In the genomic region with DNA sequence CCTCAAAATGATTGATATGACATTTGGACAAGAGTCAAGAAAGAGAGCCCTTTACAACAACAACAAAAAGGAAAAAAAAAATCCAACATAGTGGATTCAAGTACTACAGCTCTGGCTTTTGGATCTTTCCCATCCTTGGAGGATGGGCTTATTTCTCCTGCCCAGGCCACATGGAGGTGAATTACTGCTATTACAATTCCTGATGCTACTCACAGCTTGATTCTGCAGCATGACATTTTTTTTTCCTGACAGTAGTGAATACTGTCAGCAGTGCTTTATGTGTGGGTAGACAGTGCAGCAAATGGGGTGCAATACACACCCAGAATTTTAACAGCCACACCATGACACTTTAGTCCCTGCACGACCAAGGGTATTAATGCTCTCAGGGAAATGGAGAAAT, we compare ENCODE assay signal across 26 cellular contexts.
"Had no signal": no experiment of that assay in that cellular context is flagged by ENCODE, and none has a peak within 500 bp of the region (broad histone marks: within the 10 kb centered on the region; RNA-seq: fewer than 3 reads in every experiment).

No MANE protein-coding gene starts in this region.

- H3K9me3 Mint-ChIP-seq: mesothelial cell of epicardium; naive B cell; natural killer cell treated with Interleukin-12 subunit alpha and Interleukin-12 subunit beta and Interleukin-15 and Interleukin-18, amount 100 ng/mL, for 72 hours; neural crest cell; stimulated activated effector memory CD8-positive, alpha-beta T cell treated with anti-CD3 and anti-CD28 coated beads, Interleukin-12 subunit alpha, Interleukin-12 subunit beta, amount 100 ng/mL, for 72 hours; stimulated activated naive CD8-positive, alpha-beta T cell treated with anti-CD3 and anti-CD28 coated beads, Interleukin-15, Interleukin-2, amounts not matched to agents 100 ng/mL and 50 ng/mL, for 24 hours had no signal

- H3K27me3 ChIP-seq: pancreas, sigmoid colon, spleen, suprapubic skin, tibial artery, upper lobe of right lung had no signal

- H3K36me3 Mint-ChIP-seq: mesothelial cell of epicardium; naive B cell; natural killer cell treated with Interleukin-12 subunit alpha and Interleukin-12 subunit beta and Interleukin-15 and Interleukin-18, amount 100 ng/mL, for 72 hours had no signal

- DNase-seq: islet precursor cell; left ventricle myocardium inferior; mesendoderm; naive B cell; pancreas; posterior cingulate gyrus; retina; right cardiac atrium; sigmoid colon; small intestine; spleen; stimulated activated CD4-positive, alpha-beta T cell treated with anti-CD3 and anti-CD28 coated beads, Interleukin-4, amount 100 ng/mL, for 24 hours; stimulated activated naive CD4-positive, alpha-beta T cell; tibial artery; trophoblast cell; upper lobe of right lung had no signal

- H3K27ac ChIP-seq: left ventricle myocardium inferior, pancreas, prostate gland, sigmoid colon, spleen, suprapubic skin, thoracic aorta, tibial artery, upper lobe of right lung had no signal

- H3K4me3 ChIP-seq: left ventricle myocardium inferior, lung, pancreas, prostate gland, sigmoid colon, spleen, suprapubic skin, thoracic aorta, tibial artery, upper lobe of right lung had no signal

- ATAC-seq: natural killer cell treated with Interleukin-12 subunit alpha and Interleukin-12 subunit beta and Interleukin-15 and Interleukin-18, amount 100 ng/mL, for 72 hours; pancreas; right cardiac atrium; stimulated activated effector memory CD8-positive, alpha-beta T cell treated with anti-CD3 and anti-CD28 coated beads, Interleukin-12 subunit alpha, Interleukin-12 subunit beta, amount 100 ng/mL, for 72 hours; upper lobe of right lung had no signal

- H3K27ac Mint-ChIP-seq: mesothelial cell of epicardium; natural killer cell treated with Interleukin-12 subunit alpha and Interleukin-12 subunit beta and Interleukin-15 and Interleukin-18, amount 100 ng/mL, for 72 hours; stimulated activated effector memory CD8-positive, alpha-beta T cell treated with anti-CD3 and anti-CD28 coated beads, Interleukin-12 subunit alpha, Interleukin-12 subunit beta, amount 100 ng/mL, for 72 hours; stimulated activated naive CD8-positive, alpha-beta T cell treated with anti-CD3 and anti-CD28 coated beads, Interleukin-15, Interleukin-2, amounts not matched to agents 100 ng/mL and 50 ng/mL, for 24 hours had no signal

- H3K36me3 ChIP-seq: left ventricle myocardium inferior, pancreas, prostate gland, sigmoid colon, spleen, suprapubic skin, thoracic aorta, tibial artery, upper lobe of right lung had no signal

- FAIRE-seq: pancreas, small intestine, urothelium cell line had no signal

- H3K4me1 ChIP-seq: left ventricle myocardium inferior, pancreas, prostate gland, sigmoid colon, spleen, suprapubic skin, tibial artery, upper lobe of right lung had no signal

- H3K27me3 Mint-ChIP-seq: naive B cell; natural killer cell treated with Interleukin-12 subunit alpha and Interleukin-12 subunit beta and Interleukin-15 and Interleukin-18, amount 100 ng/mL, for 72 hours; stimulated activated naive CD8-positive, alpha-beta T cell treated with anti-CD3 and anti-CD28 coated beads, Interleukin-15, Interleukin-2, amounts not matched to agents 100 ng/mL and 50 ng/mL, for 24 hours had no signal

- H3K4me3 Mint-ChIP-seq: mesothelial cell of epicardium; naive B cell; natural killer cell treated with Interleukin-12 subunit alpha and Interleukin-12 subunit beta and Interleukin-15 and Interleukin-18, amount 100 ng/mL, for 72 hours; neural crest cell; stimulated activated effector memory CD8-positive, alpha-beta T cell treated with anti-CD3 and anti-CD28 coated beads, Interleukin-12 subunit alpha, Interleukin-12 subunit beta, amount 100 ng/mL, for 72 hours; stimulated activated naive CD8-positive, alpha-beta T cell treated with anti-CD3 and anti-CD28 coated beads, Interleukin-15, Interleukin-2, amounts not matched to agents 100 ng/mL and 50 ng/mL, for 24 hours had no signal

- H3K4me1 Mint-ChIP-seq: neural crest cell had no signal
